In the genomic region with DNA sequence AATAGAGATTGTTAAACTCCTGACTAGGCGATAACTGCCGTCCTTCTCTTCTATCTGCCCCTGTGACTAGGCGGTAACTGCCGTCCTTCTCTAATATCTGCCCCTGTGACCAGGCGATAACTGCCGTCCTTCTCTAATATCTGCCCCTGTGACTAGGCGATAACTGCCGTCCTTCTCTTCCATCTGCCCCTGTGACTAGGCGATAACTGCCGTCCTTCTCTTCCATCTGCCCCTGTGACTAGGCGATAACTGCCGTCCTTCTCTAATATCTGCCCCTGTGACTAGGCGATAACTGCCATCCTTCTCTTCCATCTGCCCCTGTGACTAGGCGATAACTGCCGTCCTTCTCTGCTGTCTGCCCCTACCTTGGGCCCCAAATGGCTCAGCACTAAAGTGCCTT, we compare ENCODE assay signal across 7 cellular contexts. TPM values are rescaled to one million over a fixed set of nuclear protein-coding genes. Genes with fewer than 3 reads are reported as not detected.
DNase-seq lines count a peak whose midpoint lies in the region; ATAC-seq, FAIRE-seq and TF ChIP-seq lines count a peak whose summit lies in the region.
"Not testable (repeated sequence)": the region's sequence is repeated elsewhere in the genome, so short reads cannot be mapped to it uniquely, and the experiment has no call there.

No MANE protein-coding gene starts in this region.

- intact Hi-C loops in left cardiac atrium (cut with DNase I); psoas muscle (cut with DNase I): not testable (repeated sequence)

- not testable (repeated sequence) for H3K9me3 Mint-ChIP-seq in activated T-cell treated with anti-CD3 and anti-CD28 coated beads, Interleukin-2, amount 50 U/mL, for 4 hours
- peaks cover 14% of the 10 kb centered on the region for H3K9me3 Mint-ChIP-seq in chondrocyte (ENCODE audit: low read depth)

- peak; percentile 98 for FAIRE-seq in HTR-8/SVneo (lab: Jason Lieb, UNC)

- not testable (repeated sequence) for DNase-seq in HTR-8/SVneo (ENCODE audit: insufficient read length, low spot score)
- DNase-seq in activated T-cell treated with anti-CD3 and anti-CD28 coated beads, Interleukin-2, amount 50 U/mL, for 4 hours: peak; percentile 9
- peak; percentile 98 for DNase-seq in chondrocyte (ENCODE audit: low spot score)
- DNase-seq in left cardiac atrium: peak; percentile 28
- DNase-seq in mesenteric fat pad (ENCODE audit: low spot score): peak; percentile 98
- DNase-seq in psoas muscle: peak; percentile 25 to 54

- not testable (repeated sequence) for H3K27me3 Mint-ChIP-seq in activated T-cell treated with anti-CD3 and anti-CD28 coated beads, Interleukin-2, amount 50 U/mL, for 4 hours (ENCODE audit: low read depth); chondrocyte (ENCODE audit: low read depth)

- not testable (repeated sequence) for H3K36me3 ChIP-seq in psoas muscle (ENCODE audit: insufficient read depth in 1 of 2, low read depth in 1 of 2)

- H3K27ac ChIP-seq in psoas muscle: not testable (repeated sequence)

- not testable (repeated sequence) for H3K9me3 ChIP-seq in psoas muscle

- H3K4me3 Mint-ChIP-seq in activated T-cell treated with anti-CD3 and anti-CD28 coated beads, Interleukin-2, amount 50 U/mL, for 4 hours; chondrocyte (ENCODE audit: unreplicated experiment): not testable (repeated sequence)

- H3K27me3 ChIP-seq in psoas muscle (ENCODE audit: insufficient read depth in 3 of 3, low read length in 2 of 3): not testable (repeated sequence)

- not testable (repeated sequence) for H3K4me1 Mint-ChIP-seq in activated T-cell treated with anti-CD3 and anti-CD28 coated beads, Interleukin-2, amount 50 U/mL, for 4 hours (ENCODE audit: low read depth); chondrocyte (ENCODE audit: low read depth)

- ATAC-seq in GM18511 (IDR thresholded peaks at IDR 0.05; ENCODE audit: unreplicated experiment): peak; percentile 63
- ATAC-seq in activated T-cell treated with anti-CD3 and anti-CD28 coated beads, Interleukin-2, amount 50 U/mL, for 4 hours; left cardiac atrium; psoas muscle: not testable (repeated sequence)

- not testable (repeated sequence) for TF ChIP-seq CTCF in chondrocyte (IDR thresholded peaks at IDR 0.05); psoas muscle (IDR thresholded peaks at IDR 0.05)

- WGBS in psoas muscle, 3 donors: 86 to 95% (median 87%) methylated on average over 15 of the region's 15 CpGs

- H3K4me1 ChIP-seq in psoas muscle: not testable (repeated sequence)

- not testable (repeated sequence) for H3K36me3 Mint-ChIP-seq in activated T-cell treated with anti-CD3 and anti-CD28 coated beads, Interleukin-2, amount 50 U/mL, for 4 hours (ENCODE audit: insufficient read depth); chondrocyte (ENCODE audit: low read depth)

- H3K27ac Mint-ChIP-seq in chondrocyte (ENCODE audit: unreplicated experiment): not testable (repeated sequence)

- H3K4me3 ChIP-seq in psoas muscle: not testable (repeated sequence)

RNA-seq across cellular contexts. Expression of a gene that starts 59.5 kb away (rescaled TPM):
- total RNA-seq in activated T-cell treated with anti-CD3 and anti-CD28 coated beads, Interleukin-2, amount 50 U/mL, for 4 hours: 10 to 100 TPM; 53.8 to 56.5 (median 55.7) TPM
- total RNA-seq in chondrocyte: 29.7 to 31.5 TPM (median 30.9 TPM) in 3 replicates
- 10 to 100 TPM; 31.9 to 34.6 TPM for total RNA-seq in left cardiac atrium
- 34.9 TPM for total RNA-seq in mesenteric fat pad
- 10 to 100 TPM; 19.0 to 26.5 (median 20.0) TPM for total RNA-seq in psoas muscle
- polyA plus RNA-seq in psoas muscle: 10 to 100 TPM; 27.4 to 39.3 (median 31.9) TPM
